Comparison of ENCODE assay signal across 1 cellular context in the genomic region with DNA sequence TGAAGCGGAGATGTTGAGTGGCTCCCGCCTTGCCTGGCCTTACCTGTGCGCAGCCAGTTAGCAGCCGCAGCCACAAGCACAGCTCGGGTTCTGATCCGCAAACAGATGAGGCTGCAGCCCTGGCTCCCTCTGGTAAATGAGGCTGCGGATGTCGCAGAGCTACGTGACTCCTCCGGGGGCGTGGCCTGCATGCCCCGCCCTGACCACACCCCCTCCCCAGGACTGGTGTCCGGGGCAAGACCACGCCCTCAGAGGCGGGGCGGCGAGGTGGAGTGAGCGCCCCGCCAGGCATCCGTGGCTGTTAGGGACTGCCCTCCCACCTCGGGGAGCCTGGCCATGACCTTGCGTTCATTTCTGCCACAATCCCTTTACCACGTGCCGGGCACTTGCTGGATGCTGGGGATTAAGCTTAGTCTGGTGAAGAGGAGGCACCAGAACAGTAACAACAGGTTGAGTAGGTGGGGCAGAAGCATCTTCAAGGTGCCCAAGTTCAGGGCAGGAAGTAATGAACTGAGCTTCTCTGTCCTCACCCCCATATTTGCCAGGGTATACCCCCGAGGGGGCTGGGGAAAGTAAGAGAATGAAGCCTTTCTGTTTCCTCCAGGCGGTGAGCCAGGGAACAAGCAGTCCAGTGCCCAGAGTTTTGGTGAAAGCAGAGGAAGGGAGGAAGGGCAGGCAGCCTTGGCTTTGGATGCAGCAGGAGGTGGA.
A peak's percentile ranks its signal among the peaks of the same experiment; 100 is the strongest.
TF ChIP-seq lines count a peak whose summit lies in the region.

ALDOC (minus strand) TSS at position 138 of the 708 bp plus-strand sequence. CDS start 1,363 bp downstream, outside the sequence.

TF ChIP-seq in K562, 482 proteins besides CTCF, POLR2A, EP300 and RAD21 (continued from another document and continues in another):
- TF ChIP-seq ZSCAN29 (IDR thresholded peaks at IDR 0.05): no peak
- TF ChIP-seq VEZF1 (CRISPR knock-in tag; IDR thresholded peaks at IDR 0.05): peak; percentile 67
- TF ChIP-seq, protein P1, sequence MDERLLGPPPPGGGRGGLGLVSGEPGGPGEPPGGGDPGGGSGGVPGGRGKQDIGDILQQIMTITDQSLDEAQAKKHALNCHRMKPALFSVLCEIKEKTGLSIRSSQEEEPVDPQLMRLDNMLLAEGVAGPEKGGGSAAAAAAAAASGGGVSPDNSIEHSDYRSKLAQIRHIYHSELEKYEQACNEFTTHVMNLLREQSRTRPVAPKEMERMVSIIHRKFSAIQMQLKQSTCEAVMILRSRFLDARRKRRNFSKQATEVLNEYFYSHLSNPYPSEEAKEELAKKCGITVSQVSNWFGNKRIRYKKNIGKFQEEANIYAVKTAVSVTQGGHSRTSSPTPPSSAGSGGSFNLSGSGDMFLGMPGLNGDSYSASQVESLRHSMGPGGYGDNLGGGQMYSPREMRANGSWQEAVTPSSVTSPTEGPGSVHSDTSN (CRISPR knock-in tag; IDR thresholded peaks at IDR 0.05; ENCODE audit: low read depth): no peak
- TF ChIP-seq, protein P1 (tag; conservative IDR thresholded peaks at IDR 0.05; ENCODE audit: low read depth): no peak
- peak; percentile 55; the same call in 1 of the 2 replicates for TF ChIP-seq PKNOX1 (IDR thresholded peaks at IDR 0.05)
- peak in 1 of 2 experiments; percentile 55; a peak in 2 of 4 replicates for TF ChIP-seq SRF (CRISPR knock-in tag; IDR thresholded peaks at IDR 0.05)
- TF ChIP-seq TFAP4 (CRISPR knock-in tag; IDR thresholded peaks at IDR 0.05; ENCODE audit: borderline replicate concordance): peak; percentile 50; the same call in 1 of the 2 replicates
- TF ChIP-seq MAZ (CRISPR knock-in tag; conservative IDR thresholded peaks at IDR 0.05 in 1 of 2, IDR thresholded peaks at IDR 0.05 in 1 of 2): peak; percentile 80 to 94
- peak; percentile 44; the same call in 1 of the 2 replicates for TF ChIP-seq MBD2 (IDR thresholded peaks at IDR 0.05; ENCODE audit: borderline replicate concordance, low read depth)
- TF ChIP-seq TBP (optimal IDR thresholded peaks at IDR 0.05; ENCODE audit: low read depth, low read length): peak; percentile 95
- TF ChIP-seq, protein P2, sequence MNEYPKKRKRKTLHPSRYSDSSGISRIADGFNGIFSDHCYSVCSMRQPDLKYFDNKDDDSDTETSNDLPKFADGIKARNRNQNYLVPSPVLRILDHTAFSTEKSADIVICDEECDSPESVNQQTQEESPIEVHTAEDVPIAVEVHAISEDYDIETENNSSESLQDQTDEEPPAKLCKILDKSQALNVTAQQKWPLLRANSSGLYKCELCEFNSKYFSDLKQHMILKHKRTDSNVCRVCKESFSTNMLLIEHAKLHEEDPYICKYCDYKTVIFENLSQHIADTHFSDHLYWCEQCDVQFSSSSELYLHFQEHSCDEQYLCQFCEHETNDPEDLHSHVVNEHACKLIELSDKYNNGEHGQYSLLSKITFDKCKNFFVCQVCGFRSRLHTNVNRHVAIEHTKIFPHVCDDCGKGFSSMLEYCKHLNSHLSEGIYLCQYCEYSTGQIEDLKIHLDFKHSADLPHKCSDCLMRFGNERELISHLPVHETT (CRISPR knock-in tag; conservative IDR thresholded peaks at IDR 0.05 in 1 of 2, IDR thresholded peaks at IDR 0.05 in 1 of 2): peak in 1 of 2 experiments; percentile 43; a peak in 1 of 4 replicates
- TF ChIP-seq CHCHD3 (CRISPR knock-in tag; IDR thresholded peaks at IDR 0.05): 0 out of 2 replicates have a peak, but pooled peaks have one; percentile 6
- TF ChIP-seq EP400 (IDR thresholded peaks at IDR 0.05): peak; percentile 90
- TF ChIP-seq OTX1 (CRISPR knock-in tag; IDR thresholded peaks at IDR 0.05): 0 out of 2 replicates have a peak, but pooled peaks have one; percentile 7
- peak in 2 of 3 experiments; percentile 26 to 43 for TF ChIP-seq YY1 (IDR thresholded peaks at IDR 0.05; ENCODE audit: borderline replicate concordance in 1 of 3, control insufficient read depth in 1 of 3, extremely low read depth in 1 of 3, insufficient read depth in 3 of 3, insufficient read length in 1 of 3, insufficient replicate concordance in 2 of 3, low read depth in 1 of 3, low read length in 2 of 3)
- TF ChIP-seq ZNF395 (CRISPR knock-in tag; IDR thresholded peaks at IDR 0.05): 0 out of 2 replicates have a peak, but pooled peaks have one; percentile 49
- TF ChIP-seq USF1 (CRISPR knock-in tag; IDR thresholded peaks at IDR 0.05): peak; percentile 82
- TF ChIP-seq ZNF436 (CRISPR knock-in tag; IDR thresholded peaks at IDR 0.05): no peak
- TF ChIP-seq ZNF134 (CRISPR knock-in tag; conservative IDR thresholded peaks at IDR 0.05): 0 out of 2 replicates have a peak, but pooled peaks have one; percentile 18
- TF ChIP-seq ATF7 (IDR thresholded peaks at IDR 0.05): peak; percentile 80
- TF ChIP-seq HDAC2 (IDR thresholded peaks at IDR 0.05): peak; percentile 72; the same call in 1 of the 2 replicates
- peak; percentile 38; the same call in 1 of the 2 replicates for TF ChIP-seq TRIM28 (IDR thresholded peaks at IDR 0.05)
- TF ChIP-seq TBL1XR1 (IDR thresholded peaks at IDR 0.05; ENCODE audit: low read length in 2 of 2): 0 out of 4 replicates have a peak, but pooled peaks of 1 of the 2 experiments have one; percentile 40
- TF ChIP-seq DMBX1 (CRISPR knock-in tag; IDR thresholded peaks at IDR 0.05; ENCODE audit: borderline replicate concordance): peak; percentile 61; the same call in 1 of the 2 replicates
- peak; percentile 88 for TF ChIP-seq RBFOX2 (IDR thresholded peaks at IDR 0.05; ENCODE audit: low read depth, low read length)
- TF ChIP-seq ZNF668 (CRISPR knock-in tag; IDR thresholded peaks at IDR 0.05): 0 out of 2 replicates have a peak, but pooled peaks have one; percentile 70
- TF ChIP-seq, protein P3, sequence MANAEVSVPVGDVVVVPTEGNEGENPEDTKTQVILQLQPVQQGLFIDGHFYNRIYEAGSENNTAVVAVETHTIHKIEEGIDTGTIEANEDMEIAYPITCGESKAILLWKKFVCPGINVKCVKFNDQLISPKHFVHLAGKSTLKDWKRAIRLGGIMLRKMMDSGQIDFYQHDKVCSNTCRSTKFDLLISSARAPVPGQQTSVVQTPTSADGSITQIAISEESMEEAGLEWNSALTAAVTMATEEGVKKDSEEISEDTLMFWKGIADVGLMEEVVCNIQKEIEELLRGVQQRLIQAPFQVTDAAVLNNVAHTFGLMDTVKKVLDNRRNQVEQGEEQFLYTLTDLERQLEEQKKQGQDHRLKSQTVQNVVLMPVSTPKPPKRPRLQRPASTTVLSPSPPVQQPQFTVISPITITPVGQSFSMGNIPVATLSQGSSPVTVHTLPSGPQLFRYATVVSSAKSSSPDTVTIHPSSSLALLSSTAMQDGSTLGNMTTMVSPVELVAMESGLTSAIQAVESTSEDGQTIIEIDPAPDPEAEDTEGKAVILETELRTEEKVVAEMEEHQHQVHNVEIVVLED (CRISPR knock-in tag; IDR thresholded peaks at IDR 0.05): no peak
- TF ChIP-seq ATF4 (CRISPR knock-in tag; IDR thresholded peaks at IDR 0.05): 0 out of 2 replicates have a peak, but pooled peaks have one; percentile 11
- TF ChIP-seq ZNF583 (CRISPR knock-in tag; IDR thresholded peaks at IDR 0.05): peak; percentile 29; the same call in 1 of the 2 replicates
- no peak for TF ChIP-seq ZKSCAN1 (IDR thresholded peaks at IDR 0.05; ENCODE audit: low read depth, low read length)
- TF ChIP-seq POLR2B (IDR thresholded peaks at IDR 0.05; ENCODE audit: low read depth, partially characterized antibody): peak; percentile 94
- peak; percentile 91 for TF ChIP-seq ESRRA (IDR thresholded peaks at IDR 0.05; ENCODE audit: borderline replicate concordance, low read depth)
- TF ChIP-seq MYNN (IDR thresholded peaks at IDR 0.05): peak; percentile 87
- no peak for TF ChIP-seq MYNN (CRISPR knock-in tag; IDR thresholded peaks at IDR 0.05)
- peak; percentile 24; the same call in 1 of the 2 replicates for TF ChIP-seq ZNF175 (CRISPR knock-in tag; IDR thresholded peaks at IDR 0.05; ENCODE audit: low read depth)
- no peak for TF ChIP-seq CCAR2 (IDR thresholded peaks at IDR 0.05; ENCODE audit: low read depth, low read length)
- TF ChIP-seq KDM1A (IDR thresholded peaks at IDR 0.05): no peak
- TF ChIP-seq E2F6 (IDR thresholded peaks at IDR 0.05; ENCODE audit: borderline replicate concordance in 1 of 2, extremely low read depth in 1 of 2, insufficient read depth in 1 of 2, insufficient read length in 1 of 2, low read depth in 1 of 2, low read length in 1 of 2, poor library complexity in 1 of 2, severe bottlenecking in 1 of 2): peak; percentile 78 to 90
- TF ChIP-seq PHB2 (IDR thresholded peaks at IDR 0.05; ENCODE audit: low read depth): peak; percentile 13; the same call in 1 of the 2 replicates
- peak; percentile 12; the same call in 1 of the 2 replicates for TF ChIP-seq ZBTB26 (CRISPR knock-in tag; IDR thresholded peaks at IDR 0.05)
- TF ChIP-seq EGR1 (conservative IDR thresholded peaks at IDR 0.05): peak; percentile 26; the same call in 1 of the 2 replicates
- TF ChIP-seq TRIM24 (IDR thresholded peaks at IDR 0.05): 0 out of 4 replicates have a peak, but pooled peaks of 1 of the 2 experiments have one; percentile 14
- peak; percentile 33; the same call in 1 of the 2 replicates for TF ChIP-seq ZBTB17 (CRISPR knock-in tag; IDR thresholded peaks at IDR 0.05)
- TF ChIP-seq ELF4 (CRISPR knock-in tag; IDR thresholded peaks at IDR 0.05): peak; percentile 35; the same call in 1 of the 2 replicates
- peak; percentile 74; the same call in 1 of the 2 replicates for TF ChIP-seq RB1 (IDR thresholded peaks at IDR 0.05; ENCODE audit: low read depth)
- TF ChIP-seq SLC30A9 (CRISPR knock-in tag; IDR thresholded peaks at IDR 0.05): no peak
